ENCODE assay signal across 8 cellular contexts in the genomic region with DNA sequence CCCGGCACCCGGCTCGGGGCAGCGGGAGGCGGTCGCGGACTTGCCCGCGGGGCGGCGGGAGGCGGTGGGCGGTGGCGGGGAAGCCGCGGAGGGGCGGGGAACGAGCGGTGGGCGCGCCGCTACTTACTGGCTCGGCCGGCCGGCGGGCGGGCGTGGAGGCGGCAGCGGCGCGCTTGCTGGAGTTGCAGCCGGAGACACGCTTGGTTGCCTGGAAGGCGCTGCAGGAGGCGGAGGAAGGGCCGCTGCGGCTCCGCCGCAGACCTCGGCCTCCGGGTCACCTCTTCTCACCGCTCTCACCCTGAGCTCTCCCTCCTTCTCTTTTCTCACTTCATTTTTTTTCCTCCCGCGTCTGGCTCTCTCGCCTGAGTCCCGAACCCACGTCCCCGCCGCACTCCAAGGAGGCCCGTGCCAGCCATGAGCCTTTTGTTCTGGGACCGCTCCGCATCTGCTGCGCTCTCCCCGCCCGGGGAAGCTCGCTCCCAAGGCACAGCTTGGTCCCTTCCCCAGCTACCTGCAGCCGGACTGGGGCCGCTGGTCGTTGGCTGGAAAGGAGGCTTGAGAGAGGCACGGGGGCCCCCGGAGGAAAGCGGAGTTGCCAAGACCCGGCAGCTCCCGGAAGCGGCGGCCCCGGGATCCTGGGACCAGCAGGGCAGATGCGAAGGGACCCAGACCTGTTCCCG. TPM values are rescaled to one million over a fixed set of nuclear protein-coding genes. Genes with fewer than 3 reads are reported as not detected.
DNase-seq lines count a peak whose midpoint lies in the region; ATAC-seq and TF ChIP-seq lines count a peak whose summit lies in the region.

No MANE protein-coding gene starts in this region.

- peak overlapping the region; percentile 90 for H3K4me3 Mint-ChIP-seq in endothelial cell (ENCODE audit: unreplicated experiment)

- H3K9ac ChIP-seq in ES-I3 (ENCODE audit: low read depth, low read length) = peak overlapping the region; percentile 74
- H3K9ac ChIP-seq in OCI-LY3 (ENCODE audit: low read length) = peak overlapping the region; percentile 78

- TF ChIP-seq CTCF in OCI-LY3 (IDR thresholded peaks at IDR 0.05; ENCODE audit: low read depth, low read length) (no peak), endothelial cell (IDR thresholded peaks at IDR 0.05; ENCODE audit: unreplicated experiment) (no peak)

- peaks cover 8% of the 10 kb centered on the region for H3K36me3 Mint-ChIP-seq in endothelial cell (ENCODE audit: low read depth, unreplicated experiment)

- H3K9me3 Mint-ChIP-seq in endothelial cell (ENCODE audit: unreplicated experiment) = no peaks in the 10 kb centered on the region

- no peaks in the 10 kb centered on the region for H3K79me2 ChIP-seq in OCI-LY3 (ENCODE audit: low read length)

- peak; percentile 58 for DNase-seq in endothelial cell (ENCODE audit: low spot score)
- DNase-seq in posterior cingulate gyrus = peak in 9 of 10 donors; percentile 31 to 93 (median 56)
- DNase-seq in epidermal melanocyte (ENCODE audit: insufficient read length, low spot score) = no peak
- DNase-seq in ureter (ENCODE audit: low spot score) = no peak

- no peaks in the 10 kb centered on the region for H3K36me3 ChIP-seq in ES-I3 (ENCODE audit: insufficient read depth, low read length)
- no peaks in the 10 kb centered on the region for H3K36me3 ChIP-seq in OCI-LY3 (replicated peaks; ENCODE audit: low read depth, low read length)

- no peaks in the 10 kb centered on the region for H3K4me1 ChIP-seq in ES-I3 (ENCODE audit: insufficient read depth, low read length)
- 0 out of 2 replicates have a peak, but pooled peaks cover 5% of the 10 kb centered on the region for H3K4me1 ChIP-seq in OCI-LY3 (ENCODE audit: low read length)

- no peak overlapping the region for H3K27ac Mint-ChIP-seq in endothelial cell (ENCODE audit: unreplicated experiment)

- H3K9me3 ChIP-seq in ES-I3 (ENCODE audit: control insufficient read depth, insufficient read depth, low read length) (peaks cover 2% of the 10 kb centered on the region), OCI-LY3 (ENCODE audit: insufficient read depth, low read length) (no peaks in the 10 kb centered on the region)

- ATAC-seq in GM19324 (IDR thresholded peaks at IDR 0.05; ENCODE audit: low FRiP score, unreplicated experiment) (peak; percentile 88), HG03139 (IDR thresholded peaks at IDR 0.05; ENCODE audit: unreplicated experiment) (peak; percentile 98)

- no peaks in the 10 kb centered on the region for H4K20me1 ChIP-seq in OCI-LY3 (ENCODE audit: insufficient read depth, low read length)

- peak overlapping the region; percentile 98 for H2AFZ ChIP-seq in OCI-LY3 (ENCODE audit: low read depth, low read length)

- peaks cover 71% of the 10 kb centered on the region for H3K27me3 ChIP-seq in OCI-LY3 (ENCODE audit: low read depth, low read length)

- intact Hi-C loops in posterior cingulate gyrus (cut with DNase I) = loop anchor here (10.0 kb wide), 1 partner anchor 61 kb away; the partner anchor contains the start of gene SPATA7

- H3K4me3 ChIP-seq in OCI-LY3 (ENCODE audit: low read length) = peak overlapping the region; percentile 98

- H3K27ac ChIP-seq in OCI-LY3 (ENCODE audit: low read length) = no peak overlapping the region

- H3K4me1 Mint-ChIP-seq in endothelial cell (ENCODE audit: unreplicated experiment) = peaks cover 8% of the 10 kb centered on the region

- peaks cover 20% of the 10 kb centered on the region for H3K27me3 Mint-ChIP-seq in endothelial cell (ENCODE audit: unreplicated experiment)

- peak overlapping the region; percentile 99 for H3K4me2 ChIP-seq in OCI-LY3 (ENCODE audit: low read length)

RNA-seq across cellular contexts. Expression of gene KCNK10, which starts 0.6 kb away (rescaled TPM):
- 2.3 TPM for total RNA-seq in endothelial cell (ENCODE audit: unreplicated experiment)
- total RNA-seq in ureter = not detected

Comparison
In these comparisons a context has a peak if more than half of its experiments do, and no peak if none do; other contexts are left out.
1. DNase-seq: peak in endothelial cell (single experiment) and posterior cingulate gyrus (9 of 10); none in epidermal melanocyte (single experiment) and ureter (single experiment).